In the genomic region with DNA sequence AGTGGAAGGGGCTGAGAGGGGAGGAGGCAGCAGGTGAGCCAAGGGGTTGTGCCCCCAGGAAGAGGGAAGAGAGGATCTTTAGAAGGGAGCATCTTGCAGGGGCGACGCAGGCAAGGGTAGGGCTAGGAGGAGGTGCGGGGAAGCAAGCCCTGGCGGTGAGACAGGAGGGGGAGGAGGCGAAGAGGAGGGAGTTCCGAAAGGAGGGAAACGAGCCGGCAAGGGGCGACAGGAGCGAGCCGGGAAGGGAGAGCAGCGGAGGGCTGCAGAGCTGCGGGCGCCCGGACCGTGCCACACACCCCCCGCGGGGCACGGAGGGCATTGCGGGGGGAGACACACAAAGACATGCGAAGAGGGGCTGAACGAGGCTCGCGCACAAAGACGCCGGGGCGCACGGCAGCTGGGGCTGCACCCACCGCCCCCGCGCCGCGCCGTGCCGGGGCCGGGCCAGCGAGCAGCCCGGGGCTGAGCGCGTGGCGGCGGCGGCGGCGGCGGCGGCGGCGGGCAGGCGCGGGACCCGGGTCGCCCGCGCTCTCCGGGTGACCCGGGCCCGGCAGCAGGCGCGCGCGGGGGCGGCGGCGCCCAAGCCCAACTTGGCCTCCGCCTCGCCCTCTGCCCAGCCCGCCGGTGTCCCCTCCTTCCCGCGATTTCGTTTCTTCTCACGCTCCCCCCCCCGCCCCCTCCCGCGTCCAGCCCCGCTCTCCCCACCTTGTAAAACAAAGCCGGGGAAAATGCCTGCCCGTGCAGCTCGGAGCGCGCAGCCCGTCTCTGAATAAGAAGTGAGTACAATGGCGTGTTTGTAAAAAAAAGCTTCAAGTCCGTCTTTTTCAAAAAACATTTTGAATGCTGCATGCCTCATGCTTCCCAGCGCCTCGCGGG, we compare ENCODE assay signal across 10 cellular contexts. TPM values are rescaled to one million over a fixed set of nuclear protein-coding genes. Genes with fewer than 3 reads are reported as not detected.
DNase-seq lines count a peak whose midpoint lies in the region; FAIRE-seq lines count a peak whose summit lies in the region.
"Had no signal": no experiment of that assay in that cellular context is flagged by ENCODE, and none has a peak within 500 bp of the region (broad histone marks: within the 10 kb centered on the region; RNA-seq: fewer than 3 reads in every experiment).

A gene with protein sequence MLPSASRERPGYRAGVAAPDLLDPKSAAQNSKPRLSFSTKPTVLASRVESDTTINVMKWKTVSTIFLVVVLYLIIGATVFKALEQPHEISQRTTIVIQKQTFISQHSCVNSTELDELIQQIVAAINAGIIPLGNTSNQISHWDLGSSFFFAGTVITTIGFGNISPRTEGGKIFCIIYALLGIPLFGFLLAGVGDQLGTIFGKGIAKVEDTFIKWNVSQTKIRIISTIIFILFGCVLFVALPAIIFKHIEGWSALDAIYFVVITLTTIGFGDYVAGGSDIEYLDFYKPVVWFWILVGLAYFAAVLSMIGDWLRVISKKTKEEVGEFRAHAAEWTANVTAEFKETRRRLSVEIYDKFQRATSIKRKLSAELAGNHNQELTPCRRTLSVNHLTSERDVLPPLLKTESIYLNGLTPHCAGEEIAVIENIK (plus strand): TSS at position 206 of the 876 bp plus-strand sequence. CDS start 649 bp downstream, at position 855.

- no peaks in the 10 kb centered on the region for H3K27me3 ChIP-seq in skeletal muscle satellite cell (ENCODE audit: control insufficient read depth, insufficient read depth, low read length)
- peaks cover 2 to 16% of the 10 kb centered on the region in 2 donors for H3K27me3 ChIP-seq in small intestine (ENCODE audit: control insufficient read depth in 2 of 2, insufficient read depth in 2 of 2, low read length in 2 of 2)
- H3K27me3 ChIP-seq: BLaER1 treated with 17β-estradiol and CSF1 and Interleukin-3, amounts not matched to agents 10 nM and 100 nM had no signal

- no peak for FAIRE-seq in small intestine (lab: Jason Lieb, UNC)

- WGBS in small intestine, 3 donors = 1 to 2% (median 1%) methylated on average over 27 to 88 of the region's 88 CpGs

- DNase-seq in NCI-H2171 treated with DMSO at 0.1 percent for 48 hours (lab: John Stamatoyannopoulos, UW) (peak; percentile 4), NCI-H2171 (lab: John Stamatoyannopoulos, UW) (no peak), SK-N-MC (ENCODE audit: low read depth, low spot score) (no peak), glomerular visceral epithelial cell (ENCODE audit: extremely low spot score) (peak; percentile 20), DMS153 treated with DMSO at 0.1 percent for 48 hours (lab: John Stamatoyannopoulos, UW; ENCODE audit: unreplicated experiment) (no peak), DMS153 (lab: John Stamatoyannopoulos, UW) (no peak), small intestine (no peak)

- peak within 1 kb of the TSS; percentile 93 for H3K4me2 ChIP-seq in skeletal muscle satellite cell (ENCODE audit: low read length)
- H3K4me2 ChIP-seq: BLaER1 treated with 17β-estradiol and CSF1 and Interleukin-3, amounts not matched to agents 10 nM and 100 nM had no signal

- peak within 1 kb of the TSS; percentile 67 for H3K4me3 ChIP-seq in SK-N-MC
- H3K4me3 ChIP-seq in skeletal muscle satellite cell (ENCODE audit: low read length) = peak within 1 kb of the TSS; percentile 72
- H3K4me3 ChIP-seq in small intestine (ENCODE audit: low read depth in 1 of 2, low read length in 2 of 2) = peak within 1 kb of the TSS in 1 of 2 donors; percentile 3
- H3K4me3 ChIP-seq: BLaER1 treated with 17β-estradiol and CSF1 and Interleukin-3, amounts not matched to agents 10 nM and 100 nM had no signal

- H3K36me3 ChIP-seq in SK-N-MC (ENCODE audit: insufficient read depth, low read length) = no peaks in the 10 kb centered on the region
- peaks cover 3% of the 10 kb centered on the region for H3K36me3 ChIP-seq in skeletal muscle satellite cell (ENCODE audit: insufficient read depth, low read length)
- H3K36me3 ChIP-seq in small intestine (ENCODE audit: control insufficient read depth in 2 of 2, insufficient read depth in 2 of 2, low read length in 2 of 2) = no peaks in the 10 kb centered on the region
- H3K36me3 ChIP-seq: BLaER1 treated with 17β-estradiol and CSF1 and Interleukin-3, amounts not matched to agents 10 nM and 100 nM had no signal

- no peak within 1 kb of the TSS for H3K27ac ChIP-seq in SK-N-MC
- no peak within 1 kb of the TSS for H3K27ac ChIP-seq in small intestine (ENCODE audit: low read depth in 1 of 2, low read length in 1 of 2)
- H3K27ac ChIP-seq: BLaER1 treated with 17β-estradiol and CSF1 and Interleukin-3, amounts not matched to agents 10 nM and 100 nM had no signal

- H3K9me3 ChIP-seq in SK-N-MC (ENCODE audit: low read depth, low read length) = no peaks in the 10 kb centered on the region
- H3K9me3 ChIP-seq in skeletal muscle satellite cell (replicated peaks; ENCODE audit: low read length) = no peaks in the 10 kb centered on the region
- no peaks in the 10 kb centered on the region for H3K9me3 ChIP-seq in small intestine (ENCODE audit: control insufficient read depth, low read depth)

- H3K9ac ChIP-seq in SK-N-MC (ENCODE audit: insufficient read length) = no peak within 1 kb of the TSS
- peak within 1 kb of the TSS; percentile 67 for H3K9ac ChIP-seq in skeletal muscle satellite cell (ENCODE audit: low read depth, low read length)
- H3K9ac ChIP-seq: BLaER1 treated with 17β-estradiol and CSF1 and Interleukin-3, amounts not matched to agents 10 nM and 100 nM had no signal

- peaks cover 11% of the 10 kb centered on the region for H3K4me1 ChIP-seq in skeletal muscle satellite cell (ENCODE audit: control insufficient read depth, insufficient read depth, low read length)
- H3K4me1 ChIP-seq in small intestine (ENCODE audit: control insufficient read depth in 2 of 2, insufficient read depth in 1 of 2, low read depth in 1 of 2, low read length in 1 of 2) = no peaks in the 10 kb centered on the region

RNA-seq across cellular contexts. Expression of the gene that starts here (rescaled TPM):
- total RNA-seq in skeletal muscle satellite cell (2012; rRNA removed) = 6.8 and 9.1 TPM in 2 replicates
- polyA plus RNA-seq in small intestine = 1 to 10 TPM in 2 of 3 donors, not detected in 1; 1.9 to 2.2 TPM
- total RNA-seq: pulmonary artery endothelial cell had no signal

Comparison
In these comparisons a context has a peak if more than half of its experiments do, and no peak if none do; other contexts are left out.
1. DNase-seq: peak in NCI-H2171 treated with DMSO at 0.1 percent for 48 hours (single experiment) and glomerular visceral epithelial cell (single experiment); none in NCI-H2171 (single experiment), SK-N-MC (single experiment), DMS153 treated with DMSO at 0.1 percent for 48 hours (single experiment), DMS153 (single experiment) and small intestine (single experiment).